Comparison of ENCODE assay signal across 8 cellular contexts in the genomic region with DNA sequence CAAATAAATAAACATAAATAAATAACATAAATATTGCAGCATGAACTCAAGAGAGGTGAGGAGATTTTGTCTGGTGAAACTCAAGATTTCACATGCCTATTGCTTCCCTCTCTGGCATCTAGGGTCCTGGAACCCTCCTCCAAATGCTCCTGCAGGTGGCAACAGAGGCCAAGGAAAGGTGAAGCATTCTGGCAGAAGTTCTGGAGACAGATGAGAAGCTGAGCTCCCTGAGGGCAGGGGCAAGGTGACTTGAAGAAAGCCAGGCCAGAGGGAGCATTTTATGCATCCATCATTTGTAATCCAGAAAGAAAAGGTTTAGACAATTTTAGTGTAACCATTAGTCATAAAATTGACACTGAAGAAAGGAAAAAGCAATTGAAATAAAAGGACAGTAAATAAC.
DNase-seq lines count a peak whose midpoint lies in the region; ATAC-seq and TF ChIP-seq lines count a peak whose summit lies in the region.

No MANE protein-coding gene starts in this region.

- no peak overlapping the region for H3K4me3 ChIP-seq in adrenal gland

- no peak for ATAC-seq in GM19395 (IDR thresholded peaks at IDR 0.05; ENCODE audit: unreplicated experiment)

- TF ChIP-seq CTCF in adrenal gland (IDR thresholded peaks at IDR 0.05), result peak; percentile 12 to 64 (median 56)

- H3K27me3 ChIP-seq in adrenal gland, result no peaks in the 10 kb centered on the region

- DNase-seq in GM03348 (ENCODE audit: low spot score), result peak; percentile 64
- DNase-seq in Kasumi-1 (lab: John Stamatoyannopoulos, UW), result peak; percentile 68 to 77
- DNase-seq in SK-MEL-5 (ENCODE audit: low read depth, low spot score), result peak; percentile 80
- DNase-seq in adrenal gland, result peak; percentile 46 to 78 (median 53)
- DNase-seq in kidney glomerular epithelial cell (lab: John Stamatoyannopoulos, UW), result peak; percentile 15
- peak; percentile 37 to 53 (median 44) for DNase-seq in stimulated activated CD4-positive, alpha-beta T cell treated with anti-CD3 and anti-CD28 coated beads, TNF-alpha, amount 100 ng/mL, for 48 hours (ENCODE audit: low read depth in 3 of 3)
- no peak for DNase-seq in NCI-H146 treated with DMSO at 0.1 percent for 48 hours (lab: John Stamatoyannopoulos, UW; ENCODE audit: unreplicated experiment)

- no peaks in the 10 kb centered on the region for H3K36me3 ChIP-seq in adrenal gland (replicated peaks in 1 of 2)

- peaks cover 0 to 18% of the 10 kb centered on the region in 2 donors for H3K4me1 ChIP-seq in adrenal gland (replicated peaks in 1 of 2)

- H3K27ac ChIP-seq in adrenal gland, result no peak overlapping the region

- TF ChIP-seq POLR2A in adrenal gland (IDR thresholded peaks at IDR 0.05), result no peak

- intact Hi-C loops in adrenal gland (cut with DNase I), result loop anchor here in 1 of 2 donors (5.0 kb wide), 1 partner anchor 553 kb away; no protein-coding TSS in a partner anchor

- in situ Hi-C loops in SK-MEL-5 (cut with HindIII; ENCODE audit: low pct_unique_long_range_greater_than_20kb, low sequenced_read_pairs), result no loop called here

- no peaks in the 10 kb centered on the region for H3K9me3 ChIP-seq in adrenal gland (replicated peaks in 1 of 3)
